In the genomic region with DNA sequence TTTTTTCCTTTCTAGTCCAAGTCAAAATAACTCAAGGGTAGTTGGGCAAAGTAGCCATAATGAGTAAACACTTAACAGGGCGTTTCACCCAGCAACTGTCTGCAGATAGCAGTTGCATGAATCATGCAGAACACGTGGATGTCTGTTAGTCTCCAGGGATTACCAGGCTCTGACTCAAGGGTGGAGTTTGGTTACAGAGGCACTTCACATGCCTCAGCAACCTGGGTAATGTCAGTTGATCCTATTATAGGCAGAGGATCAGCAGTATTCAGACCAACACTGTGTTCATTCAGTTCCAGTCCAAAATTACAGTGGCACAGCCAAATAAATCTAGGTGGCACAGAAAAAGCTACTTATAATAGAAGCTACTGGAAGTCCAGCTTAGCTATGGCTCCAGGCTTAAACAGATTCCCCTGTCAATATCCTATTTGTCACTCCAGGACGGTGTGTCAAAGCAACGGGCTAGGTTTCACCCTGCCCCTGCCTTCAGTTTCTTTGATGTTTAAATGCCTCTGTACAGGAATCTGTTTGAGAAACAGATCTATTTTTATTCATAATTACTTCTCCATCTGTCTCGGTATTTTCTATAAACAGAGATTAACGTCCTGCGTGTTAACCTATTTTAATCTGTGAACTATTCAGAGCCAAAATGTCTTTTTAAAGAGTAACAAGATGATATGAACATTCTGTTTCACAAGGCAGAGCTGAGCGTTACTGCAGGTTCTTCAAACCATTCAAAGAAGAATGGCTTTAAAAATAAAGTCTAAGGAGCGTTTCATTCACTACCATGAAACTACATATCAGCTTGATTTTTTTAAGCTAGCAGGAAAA, we compare ENCODE assay signal across 1 cellular context.
A peak's percentile ranks its signal among the peaks of the same experiment; 100 is the strongest.
TF ChIP-seq lines count a peak whose summit lies in the region.

No MANE protein-coding gene starts in this region.

TF ChIP-seq in K562, 482 proteins besides CTCF, POLR2A, EP300 and RAD21 (continued from another document and continues in another):
- TF ChIP-seq RFX1 (IDR thresholded peaks at IDR 0.05) = peak; percentile 52
- TF ChIP-seq E2F1 (CRISPR knock-in tag; IDR thresholded peaks at IDR 0.05) = no peak
- TF ChIP-seq MTF1 (CRISPR knock-in tag; IDR thresholded peaks at IDR 0.05; ENCODE audit: borderline replicate concordance) = no peak
- peak; percentile 35; the same call in 1 of the 2 replicates for TF ChIP-seq RAD51 (IDR thresholded peaks at IDR 0.05; ENCODE audit: borderline replicate concordance, low read depth)
- no peak for TF ChIP-seq EZH2 (IDR thresholded peaks at IDR 0.05; ENCODE audit: borderline replicate concordance, low read depth, low read length)
- TF ChIP-seq FOXJ3 (CRISPR knock-in tag; IDR thresholded peaks at IDR 0.05) = no peak
- TF ChIP-seq CHD2 (IDR thresholded peaks at IDR 0.05; ENCODE audit: low read depth, low read length) = no peak
- peak; percentile 46; the same call in 1 of the 2 replicates for TF ChIP-seq ZNF592 (IDR thresholded peaks at IDR 0.05)
- peak; percentile 26 for TF ChIP-seq FOS (IDR thresholded peaks at IDR 0.05; ENCODE audit: extremely low read depth, insufficient read length)
- TF ChIP-seq, protein P1, sequence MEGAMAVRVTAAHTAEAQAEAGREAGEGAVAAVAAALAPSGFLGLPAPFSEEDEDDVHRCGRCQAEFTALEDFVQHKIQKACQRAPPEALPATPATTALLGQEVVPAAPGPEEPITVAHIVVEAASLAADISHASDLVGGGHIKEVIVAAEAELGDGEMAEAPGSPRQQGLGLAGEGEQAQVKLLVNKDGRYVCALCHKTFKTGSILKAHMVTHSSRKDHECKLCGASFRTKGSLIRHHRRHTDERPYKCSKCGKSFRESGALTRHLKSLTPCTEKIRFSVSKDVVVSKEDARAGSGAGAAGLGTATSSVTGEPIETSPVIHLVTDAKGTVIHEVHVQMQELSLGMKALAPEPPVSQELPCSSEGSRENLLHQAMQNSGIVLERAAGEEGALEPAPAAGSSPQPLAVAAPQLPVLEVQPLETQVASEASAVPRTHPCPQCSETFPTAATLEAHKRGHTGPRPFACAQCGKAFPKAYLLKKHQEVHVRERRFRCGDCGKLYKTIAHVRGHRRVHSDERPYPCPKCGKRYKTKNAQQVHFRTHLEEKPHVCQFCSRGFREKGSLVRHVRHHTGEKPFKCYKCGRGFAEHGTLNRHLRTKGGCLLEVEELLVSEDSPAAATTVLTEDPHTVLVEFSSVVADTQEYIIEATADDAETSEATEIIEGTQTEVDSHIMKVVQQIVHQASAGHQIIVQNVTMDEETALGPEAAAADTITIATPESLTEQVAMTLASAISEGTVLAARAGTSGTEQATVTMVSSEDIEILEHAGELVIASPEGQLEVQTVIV (CRISPR knock-in tag; IDR thresholded peaks at IDR 0.05; ENCODE audit: borderline replicate concordance) = no peak
- no peak for TF ChIP-seq ZNF133 (CRISPR knock-in tag; IDR thresholded peaks at IDR 0.05)
- no peak for TF ChIP-seq ETS1 (conservative IDR thresholded peaks at IDR 0.05; ENCODE audit: control insufficient read depth, low read depth, low read length)
- no peak for TF ChIP-seq POLR2B (IDR thresholded peaks at IDR 0.05; ENCODE audit: low read depth, partially characterized antibody)
- no peak for TF ChIP-seq ZNF436 (CRISPR knock-in tag; IDR thresholded peaks at IDR 0.05)
- no peak for TF ChIP-seq ZBTB26 (CRISPR knock-in tag; IDR thresholded peaks at IDR 0.05)
- no peak for TF ChIP-seq E2F4 (CRISPR knock-in tag; IDR thresholded peaks at IDR 0.05; ENCODE audit: low read depth)
- no peak for TF ChIP-seq BCL6 (CRISPR knock-in tag; IDR thresholded peaks at IDR 0.05)
- no peak for TF ChIP-seq ZNF253 (CRISPR knock-in tag; conservative IDR thresholded peaks at IDR 0.05)
- no peak for TF ChIP-seq NR4A1 (CRISPR knock-in tag; IDR thresholded peaks at IDR 0.05)
- no peak for TF ChIP-seq NR4A1 (tag; IDR thresholded peaks at IDR 0.05)
- TF ChIP-seq PHB2 (IDR thresholded peaks at IDR 0.05; ENCODE audit: low read depth) = no peak
- no peak for TF ChIP-seq ZNF79 (CRISPR knock-in tag; IDR thresholded peaks at IDR 0.05; ENCODE audit: low read depth)
- TF ChIP-seq, protein P2, sequence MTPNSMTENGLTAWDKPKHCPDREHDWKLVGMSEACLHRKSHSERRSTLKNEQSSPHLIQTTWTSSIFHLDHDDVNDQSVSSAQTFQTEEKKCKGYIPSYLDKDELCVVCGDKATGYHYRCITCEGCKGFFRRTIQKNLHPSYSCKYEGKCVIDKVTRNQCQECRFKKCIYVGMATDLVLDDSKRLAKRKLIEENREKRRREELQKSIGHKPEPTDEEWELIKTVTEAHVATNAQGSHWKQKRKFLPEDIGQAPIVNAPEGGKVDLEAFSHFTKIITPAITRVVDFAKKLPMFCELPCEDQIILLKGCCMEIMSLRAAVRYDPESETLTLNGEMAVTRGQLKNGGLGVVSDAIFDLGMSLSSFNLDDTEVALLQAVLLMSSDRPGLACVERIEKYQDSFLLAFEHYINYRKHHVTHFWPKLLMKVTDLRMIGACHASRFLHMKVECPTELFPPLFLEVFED (CRISPR knock-in tag; conservative IDR thresholded peaks at IDR 0.05) = no peak
- no peak for TF ChIP-seq PHF8 (IDR thresholded peaks at IDR 0.05; ENCODE audit: borderline replicate concordance, low read length)
- TF ChIP-seq, protein P3, sequence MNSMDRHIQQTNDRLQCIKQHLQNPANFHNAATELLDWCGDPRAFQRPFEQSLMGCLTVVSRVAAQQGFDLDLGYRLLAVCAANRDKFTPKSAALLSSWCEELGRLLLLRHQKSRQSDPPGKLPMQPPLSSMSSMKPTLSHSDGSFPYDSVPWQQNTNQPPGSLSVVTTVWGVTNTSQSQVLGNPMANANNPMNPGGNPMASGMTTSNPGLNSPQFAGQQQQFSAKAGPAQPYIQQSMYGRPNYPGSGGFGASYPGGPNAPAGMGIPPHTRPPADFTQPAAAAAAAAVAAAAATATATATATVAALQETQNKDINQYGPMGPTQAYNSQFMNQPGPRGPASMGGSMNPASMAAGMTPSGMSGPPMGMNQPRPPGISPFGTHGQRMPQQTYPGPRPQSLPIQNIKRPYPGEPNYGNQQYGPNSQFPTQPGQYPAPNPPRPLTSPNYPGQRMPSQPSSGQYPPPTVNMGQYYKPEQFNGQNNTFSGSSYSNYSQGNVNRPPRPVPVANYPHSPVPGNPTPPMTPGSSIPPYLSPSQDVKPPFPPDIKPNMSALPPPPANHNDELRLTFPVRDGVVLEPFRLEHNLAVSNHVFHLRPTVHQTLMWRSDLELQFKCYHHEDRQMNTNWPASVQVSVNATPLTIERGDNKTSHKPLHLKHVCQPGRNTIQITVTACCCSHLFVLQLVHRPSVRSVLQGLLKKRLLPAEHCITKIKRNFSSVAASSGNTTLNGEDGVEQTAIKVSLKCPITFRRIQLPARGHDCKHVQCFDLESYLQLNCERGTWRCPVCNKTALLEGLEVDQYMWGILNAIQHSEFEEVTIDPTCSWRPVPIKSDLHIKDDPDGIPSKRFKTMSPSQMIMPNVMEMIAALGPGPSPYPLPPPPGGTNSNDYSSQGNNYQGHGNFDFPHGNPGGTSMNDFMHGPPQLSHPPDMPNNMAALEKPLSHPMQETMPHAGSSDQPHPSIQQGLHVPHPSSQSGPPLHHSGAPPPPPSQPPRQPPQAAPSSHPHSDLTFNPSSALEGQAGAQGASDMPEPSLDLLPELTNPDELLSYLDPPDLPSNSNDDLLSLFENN (IDR thresholded peaks at IDR 0.05; ENCODE audit: low read depth in 2 of 2, low read length in 2 of 2) = no peak
- TF ChIP-seq POLR2H (tag; IDR thresholded peaks at IDR 0.05; ENCODE audit: low read depth) = no peak
- no peak for TF ChIP-seq ZNF740 (CRISPR knock-in tag; IDR thresholded peaks at IDR 0.05)
- no peak for TF ChIP-seq ZNF740 (tag; IDR thresholded peaks at IDR 0.05)
- TF ChIP-seq NFE2 (IDR thresholded peaks at IDR 0.05; ENCODE audit: low read depth) = 0 out of 2 replicates have a peak, but pooled peaks have one; percentile 33
- TF ChIP-seq ZKSCAN1 (IDR thresholded peaks at IDR 0.05; ENCODE audit: low read depth, low read length) = no peak
- no peak for TF ChIP-seq SNIP1 (IDR thresholded peaks at IDR 0.05; ENCODE audit: low read depth)
- no peak for TF ChIP-seq ELF4 (CRISPR knock-in tag; IDR thresholded peaks at IDR 0.05)
- no peak for TF ChIP-seq ZBTB7A (IDR thresholded peaks at IDR 0.05; ENCODE audit: borderline replicate concordance, control insufficient read depth, low read depth, low read length)
- no peak for TF ChIP-seq MYNN (IDR thresholded peaks at IDR 0.05)
- no peak for TF ChIP-seq MYNN (CRISPR knock-in tag; IDR thresholded peaks at IDR 0.05)
- TF ChIP-seq, protein P4, sequence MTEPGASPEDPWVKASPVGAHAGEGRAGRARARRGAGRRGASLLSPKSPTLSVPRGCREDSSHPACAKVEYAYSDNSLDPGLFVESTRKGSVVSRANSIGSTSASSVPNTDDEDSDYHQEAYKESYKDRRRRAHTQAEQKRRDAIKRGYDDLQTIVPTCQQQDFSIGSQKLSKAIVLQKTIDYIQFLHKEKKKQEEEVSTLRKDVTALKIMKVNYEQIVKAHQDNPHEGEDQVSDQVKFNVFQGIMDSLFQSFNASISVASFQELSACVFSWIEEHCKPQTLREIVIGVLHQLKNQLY (CRISPR knock-in tag; conservative IDR thresholded peaks at IDR 0.05) = no peak
- TF ChIP-seq PRPF4 (IDR thresholded peaks at IDR 0.05; ENCODE audit: insufficient read depth, low read depth, low read length, poor library complexity, severe bottlenecking) = no peak
- no peak for TF ChIP-seq KLF16 (IDR thresholded peaks at IDR 0.05)
- no peak for TF ChIP-seq NFATC3 (IDR thresholded peaks at IDR 0.05)
